36 cellular contexts compared by ENCODE assay signal in the genomic region with DNA sequence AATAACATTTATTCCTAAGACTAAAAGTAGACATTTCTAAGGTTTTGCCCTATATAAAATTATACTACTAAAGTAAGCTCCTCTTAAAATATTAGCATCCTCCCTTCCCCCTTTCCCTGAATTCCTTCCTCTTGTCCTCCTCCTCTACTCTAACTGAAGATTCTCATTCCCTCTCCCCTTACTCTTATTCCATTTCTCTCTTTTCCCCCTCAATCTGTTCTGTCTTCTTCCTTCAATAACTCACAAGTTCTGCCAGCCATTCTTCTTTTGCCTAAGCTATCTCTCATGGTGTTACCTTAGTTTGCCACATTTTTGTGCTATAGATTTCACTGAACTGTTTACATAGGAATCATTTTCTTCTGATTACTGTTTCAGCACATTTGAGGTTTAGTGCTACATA.
"Had no signal": no experiment of that assay in that cellular context is flagged by ENCODE, and none has a peak within 500 bp of the region (broad histone marks: within the 10 kb centered on the region; RNA-seq: fewer than 3 reads in every experiment).

No MANE protein-coding gene starts in this region.

- H3K36me3 ChIP-seq: adrenal gland had no signal

- H3K4me3 ChIP-seq: adrenal gland, body of pancreas, breast epithelium had no signal

- H3K27ac Mint-ChIP-seq: activated B cell treated with CpG ODN at 0.5 μM for 24 hours; activated CD4-positive, alpha-beta memory T cell treated with anti-CD3 and anti-CD28 coated beads for 36 hours; activated CD4-positive, alpha-beta T cell treated with anti-CD3 and anti-CD28 coated beads, Interleukin-2, amount 10 ng/mL, durations not matched to agents 24 days and 14 days; activated CD8-positive, alpha-beta T cell treated with anti-CD3 and anti-CD28 coated beads for 36 hours; activated naive CD4-positive, alpha-beta T cell treated with anti-CD3 and anti-CD28 coated beads for 36 hours; activated naive CD4-positive, alpha-beta T cell treated with anti-CD3 and anti-CD28 coated beads, Interleukin-2, amount 50 U/mL, for 72 hours; activated T-helper 1 cell treated with anti-CD3 and anti-CD28 coated beads, Interleukin-12 subunit alpha, Interleukin-12 subunit beta, Interleukin-2, Interleukin-4 antibody, amounts not matched to agents 30 ng/mL and 10 ng/mL and 1 ng/mL, durations not matched to agents 14 hours and 24 hours and 36 hours; activated T-helper 17 cell treated with anti-CD3 and anti-CD28 coated beads, Interleukin-2, amount 50 U/mL, for 72 hours; T-helper 1 cell treated with Interleukin-12 subunit alpha and Interleukin-12 subunit beta and Interleukin-4 antibody, amounts not matched to agents 30 μg/mL and 1 μg/mL, for 36 hours; T-helper 2 cell treated with Interferon-gamma antibody and Interleukin-4, amounts not matched to agents 5 μg/mL and 100 μg/mL, for 36 hours had no signal

- ATAC-seq: activated CD8-positive, alpha-beta T cell treated with anti-CD3 and anti-CD28 coated beads for 36 hours; activated naive CD4-positive, alpha-beta T cell treated with anti-CD3 and anti-CD28 coated beads, Interleukin-2, amount 50 U/mL, for 72 hours; activated T-cell treated with anti-CD3 and anti-CD28 coated beads, Interleukin-2, amount 50 U/mL, for 4 hours; activated T-cell treated with anti-CD3 and anti-CD28 coated beads, Interleukin-2, amount 50 U/mL, for 72 hours; activated T-helper 17 cell treated with anti-CD3 and anti-CD28 coated beads, Interleukin-2, amount 50 U/mL, for 72 hours; body of pancreas had no signal

- FAIRE-seq: astrocyte, TTC549 had no signal

- H3K4me1 Mint-ChIP-seq: activated B cell treated with CpG ODN at 0.5 μM for 24 hours; activated T-helper 17 cell treated with anti-CD3 and anti-CD28 coated beads, Interleukin-2, amount 50 U/mL, for 72 hours had no signal

- H3K27ac ChIP-seq: adrenal gland, body of pancreas, brain microvascular endothelial cell, breast epithelium, VCaP had no signal

- H3K4me1 ChIP-seq: adrenal gland, body of pancreas, breast epithelium had no signal

- H3K4me3 Mint-ChIP-seq: activated B cell treated with CpG ODN at 0.5 μM for 24 hours; activated CD4-positive, alpha-beta memory T cell treated with anti-CD3 and anti-CD28 coated beads for 36 hours; activated CD4-positive, alpha-beta T cell treated with anti-CD3 and anti-CD28 coated beads, Interleukin-2, amount 10 ng/mL, durations not matched to agents 24 days and 14 days; activated CD8-positive, alpha-beta T cell treated with anti-CD3 and anti-CD28 coated beads for 36 hours; activated naive CD4-positive, alpha-beta T cell treated with anti-CD3 and anti-CD28 coated beads for 36 hours; activated T-cell treated with anti-CD3 and anti-CD28 coated beads, Interleukin-2, amount 50 U/mL, for 4 hours; activated T-cell treated with anti-CD3 and anti-CD28 coated beads, Interleukin-2, amount 50 U/mL, for 72 hours; activated T-helper 1 cell treated with anti-CD3 and anti-CD28 coated beads, Interleukin-12 subunit alpha, Interleukin-12 subunit beta, Interleukin-2, Interleukin-4 antibody, amounts not matched to agents 30 ng/mL and 10 ng/mL and 1 ng/mL, durations not matched to agents 14 hours and 24 hours and 36 hours; activated T-helper 17 cell treated with anti-CD3 and anti-CD28 coated beads, Interleukin-2, amount 50 U/mL, for 72 hours; T-helper 1 cell treated with Interleukin-12 subunit alpha and Interleukin-12 subunit beta and Interleukin-4 antibody, amounts not matched to agents 30 μg/mL and 1 μg/mL, for 36 hours; T-helper 2 cell treated with Interferon-gamma antibody and Interleukin-4, amounts not matched to agents 5 μg/mL and 100 μg/mL, for 36 hours had no signal

- H3K27me3 Mint-ChIP-seq: activated B cell treated with CpG ODN at 0.5 μM for 24 hours; activated CD4-positive, alpha-beta memory T cell treated with anti-CD3 and anti-CD28 coated beads for 36 hours; activated CD4-positive, alpha-beta T cell treated with anti-CD3 and anti-CD28 coated beads, Interleukin-2, amount 10 ng/mL, durations not matched to agents 24 days and 14 days; activated CD8-positive, alpha-beta T cell treated with anti-CD3 and anti-CD28 coated beads for 36 hours; activated T-helper 17 cell treated with anti-CD3 and anti-CD28 coated beads, Interleukin-2, amount 50 U/mL, for 72 hours had no signal

- DNase-seq: activated B cell treated with CpG ODN at 0.5 μM for 24 hours; activated CD4-positive, alpha-beta memory T cell treated with anti-CD3 and anti-CD28 coated beads for 36 hours; activated CD4-positive, alpha-beta T cell treated with anti-CD3 and anti-CD28 coated beads for 4 hours; activated CD4-positive, alpha-beta T cell treated with anti-CD3 and anti-CD28 coated beads, Interleukin-2, amount 10 ng/mL, durations not matched to agents 24 days and 14 days; activated CD4-positive, alpha-beta T cell treated with anti-CD3 and anti-CD28 coated beads, Interleukin-2, amount 50 U/mL, for 1 hour; activated CD4-positive, alpha-beta T cell treated with anti-CD3 and anti-CD28 coated beads, Interleukin-2, amount 50 U/mL, for 4 hours; activated CD4-positive, CD25-positive, alpha-beta regulatory T cell treated with anti-CD3 and anti-CD28 coated beads, Interleukin-2, amount 50 U/mL, for 72 hours; activated CD8-positive, alpha-beta memory T cell treated with anti-CD3 and anti-CD28 coated beads, Interleukin-2, amount 50 U/mL, for 4 hours; activated CD8-positive, alpha-beta T cell treated with anti-CD3 and anti-CD28 coated beads for 36 hours; activated effector memory CD4-positive, alpha-beta T cell treated with anti-CD3 and anti-CD28 coated beads, Interleukin-2, amount 50 U/mL, for 16 hours; activated gamma-delta T cell treated with Interleukin-2 at 50 U/mL for 16 hours; activated naive CD4-positive, alpha-beta T cell; activated naive CD4-positive, alpha-beta T cell treated with anti-CD3 and anti-CD28 coated beads for 36 hours; activated naive CD4-positive, alpha-beta T cell treated with anti-CD3 and anti-CD28 coated beads, Interleukin-2, amount 50 U/mL, for 16 hours; activated T-cell treated with anti-CD3 and anti-CD28 coated beads for 4 hours; activated T-cell treated with anti-CD3 and anti-CD28 coated beads, Interleukin-2, amount 50 U/mL, for 1 hour; activated T-cell treated with anti-CD3 and anti-CD28 coated beads, Interleukin-2, amount 50 U/mL, for 4 hours; activated T-cell treated with anti-CD3 and anti-CD28 coated beads, Interleukin-2, amount 50 U/mL, for 72 hours; adrenal gland; amniotic stem cell; aorta; body of pancreas; brain microvascular endothelial cell; central memory CD4-positive, alpha-beta T cell; T-helper 1 cell; T-helper 2 cell; T-helper 9 cell had no signal

- H3K9me3 ChIP-seq: adrenal gland had no signal

- H3K27me3 ChIP-seq: adrenal gland, body of pancreas, brain microvascular endothelial cell, breast epithelium had no signal
